ENCODE assay signal across 10 cellular contexts in genomic region chr18:22032392-22032961, GRCh38.
DNase-seq lines count a peak whose midpoint lies in the region; ATAC-seq and TF ChIP-seq lines count a peak whose summit lies in the region.
"Had no signal": no experiment of that assay in that cellular context is flagged by ENCODE, and none has a peak within 500 bp of the region (broad histone marks: within the 10 kb centered on the region; RNA-seq: fewer than 3 reads in every experiment).

No MANE protein-coding gene starts in this region.

- no peaks in the 10 kb centered on the region for H3K36me3 Mint-ChIP-seq in neural progenitor cell

- H3K36me3 ChIP-seq in neural progenitor cell (no peaks in the 10 kb centered on the region), heart left ventricle (no peaks in the 10 kb centered on the region)

- ATAC-seq in heart left ventricle: no peak

- H3K27ac Mint-ChIP-seq in neural progenitor cell: peak overlapping the region; percentile 96

- TF ChIP-seq CTCF in cardiac fibroblast (IDR thresholded peaks at IDR 0.05; ENCODE audit: low read depth, low read length): no peak
- TF ChIP-seq CTCF in neural progenitor cell (IDR thresholded peaks at IDR 0.05): no peak
- no peak for TF ChIP-seq CTCF in heart left ventricle (IDR thresholded peaks at IDR 0.05)

- H3K9me3 Mint-ChIP-seq in neural progenitor cell: peaks cover 7% of the 10 kb centered on the region

- 72 to 79% (median 76%) methylated on average over 4 of the region's 4 CpGs for WGBS in heart left ventricle, 4 donors

- intact Hi-C loops in heart left ventricle (cut with DNase I): no loop called here

- no peaks in the 10 kb centered on the region for H3K79me2 ChIP-seq in neural progenitor cell (ENCODE audit: low read depth)

- H3K4me3 Mint-ChIP-seq in neural progenitor cell: peak overlapping the region; percentile 36

- H3K27me3 Mint-ChIP-seq in neural progenitor cell (ENCODE audit: insufficient read depth, low read depth): peaks cover 10% of the 10 kb centered on the region

- peaks cover 31% of the 10 kb centered on the region for H3K4me1 Mint-ChIP-seq in neural progenitor cell

- H3K9me3 ChIP-seq in neural progenitor cell (ENCODE audit: low read depth) (no peaks in the 10 kb centered on the region), heart left ventricle (no peaks in the 10 kb centered on the region)

- DNase-seq in EL (peak; percentile 89), HS-27A (ENCODE audit: low read depth) (peak; percentile 76), cardiac fibroblast (ENCODE audit: low read depth in 2 of 2) (peak; percentile 57 to 81), neural progenitor cell (ENCODE audit: low spot score) (peak; percentile 27), amygdala (lab: John Stamatoyannopoulos, UW) (no peak), heart left ventricle (no peak), NOMO-1 treated with DMSO at 0.1 percent for 48 hours (lab: John Stamatoyannopoulos, UW; ENCODE audit: unreplicated experiment) (no peak)
- no peak for DNase-seq in stimulated activated CD4-positive, alpha-beta T cell treated with anti-CD3 and anti-CD28 coated beads, Interleukin-4, amount 100 ng/mL, for 1 hour
- DNase-seq: activated effector memory CD4-positive, alpha-beta T cell treated with anti-CD3 and anti-CD28 coated beads, Interleukin-2, amount 50 U/mL, for 16 hours; stimulated activated CD4-positive, alpha-beta T cell treated with anti-CD3 and anti-CD28 coated beads, Interleukin-1b, Interleukin-23, amount 100 ng/mL, for 48 hours had no signal

- peaks cover 21% of the 10 kb centered on the region for H3K4me1 ChIP-seq in neural progenitor cell
- no peaks in the 10 kb centered on the region for H3K4me1 ChIP-seq in heart left ventricle

- TF ChIP-seq POLR2A in heart left ventricle (IDR thresholded peaks at IDR 0.05): no peak

- no peak overlapping the region for H2AFZ ChIP-seq in neural progenitor cell (replicated peaks)

- peaks cover 28% of the 10 kb centered on the region for H3F3A ChIP-seq in neural progenitor cell (ENCODE audit: low read depth)

- peak overlapping the region; percentile 19 for H3K9ac ChIP-seq in neural progenitor cell

- H3K27ac ChIP-seq in neural progenitor cell (peak overlapping the region; percentile 96), heart left ventricle (no peak overlapping the region)

- peak overlapping the region; percentile 68 for H3K4me2 ChIP-seq in neural progenitor cell

- H4K20me1 ChIP-seq in neural progenitor cell (ENCODE audit: low read depth): no peaks in the 10 kb centered on the region

- H3K27me3 ChIP-seq in neural progenitor cell (no peaks in the 10 kb centered on the region), heart left ventricle (no peaks in the 10 kb centered on the region)

- H3K4me3 ChIP-seq in cardiac fibroblast (replicated peaks in 1 of 2; ENCODE audit: low read depth in 2 of 2, low read length in 2 of 2) (no peak overlapping the region), neural progenitor cell (peak overlapping the region; percentile 17), heart left ventricle (no peak overlapping the region)

Comparison
In these comparisons a context has a peak if more than half of its experiments do, and no peak if none do; other contexts are left out.
1. DNase-seq: peak in EL (single experiment), HS-27A (single experiment), cardiac fibroblast (2 of 2) and neural progenitor cell (single experiment); none in amygdala (0 of 56), stimulated activated CD4-positive, alpha-beta T cell treated with anti-CD3 and anti-CD28 coated beads, Interleukin-4, amount 100 ng/mL, for 1 hour (single experiment), heart left ventricle (0 of 5) and NOMO-1 treated with DMSO at 0.1 percent for 48 hours (single experiment).